Comparison of ENCODE assay signal across 12 cellular contexts in genomic region chr11:104876838-104877500, GRCh38. TPM values are rescaled to one million over a fixed set of nuclear protein-coding genes. Genes with fewer than 3 reads are reported as not detected.
DNase-seq lines count a peak whose midpoint lies in the region; ATAC-seq and TF ChIP-seq lines count a peak whose summit lies in the region.
"Had no signal": no experiment of that assay in that cellular context is flagged by ENCODE, and none has a peak within 500 bp of the region (broad histone marks: within the 10 kb centered on the region; RNA-seq: fewer than 3 reads in every experiment).

No MANE protein-coding gene starts in this region.

- peak overlapping the region; percentile 62 for H3K4me3 Mint-ChIP-seq in activated T-cell treated with anti-CD3 and anti-CD28 coated beads, Interleukin-2, amount 50 U/mL, for 4 hours
- H3K4me3 Mint-ChIP-seq in T-cell = peak overlapping the region; percentile 54 to 73 (median 55)
- peak overlapping the region; percentile 58 for H3K4me3 Mint-ChIP-seq in stimulated activated naive CD8-positive, alpha-beta T cell treated with anti-CD3 and anti-CD28 coated beads, Interleukin-15, Interleukin-2, amounts not matched to agents 100 ng/mL and 50 ng/mL, for 24 hours
- no peak overlapping the region for H3K4me3 Mint-ChIP-seq in osteocyte (ENCODE audit: unreplicated experiment)
- H3K4me3 Mint-ChIP-seq: brain had no signal

- peaks cover 51% of the 10 kb centered on the region for H3K4me1 Mint-ChIP-seq in activated T-cell treated with anti-CD3 and anti-CD28 coated beads, Interleukin-2, amount 50 U/mL, for 4 hours (ENCODE audit: low read depth)
- H3K4me1 Mint-ChIP-seq in T-cell (peaks cover 36 to 55% (median 53%) of the 10 kb centered on the region in 3 donors), osteocyte (ENCODE audit: unreplicated experiment) (no peaks in the 10 kb centered on the region)
- H3K4me1 Mint-ChIP-seq in stimulated activated naive CD8-positive, alpha-beta T cell treated with anti-CD3 and anti-CD28 coated beads, Interleukin-15, Interleukin-2, amounts not matched to agents 100 ng/mL and 50 ng/mL, for 24 hours (ENCODE audit: low read depth) = peaks cover 36% of the 10 kb centered on the region
- H3K4me1 Mint-ChIP-seq: brain had no signal

- no peak overlapping the region for H3K4me3 ChIP-seq in heart right ventricle
- H3K4me3 ChIP-seq: upper lobe of left lung had no signal

- peak; percentile 68 to 77 for ATAC-seq in activated T-cell treated with anti-CD3 and anti-CD28 coated beads, Interleukin-2, amount 50 U/mL, for 4 hours
- ATAC-seq in GM21786 (IDR thresholded peaks at IDR 0.05; ENCODE audit: unreplicated experiment) = peak; percentile 54
- ATAC-seq in T-cell (replicated peaks in 1 of 4) = peak; percentile 79 to 86 (median 81)
- no peak for ATAC-seq in heart right ventricle
- no peak for ATAC-seq in HG03097 (IDR thresholded peaks at IDR 0.05; ENCODE audit: low FRiP score, unreplicated experiment)

- H3K9me3 Mint-ChIP-seq in activated T-cell treated with anti-CD3 and anti-CD28 coated beads, Interleukin-2, amount 50 U/mL, for 4 hours = no peaks in the 10 kb centered on the region
- no peaks in the 10 kb centered on the region for H3K9me3 Mint-ChIP-seq in T-cell
- H3K9me3 Mint-ChIP-seq in stimulated activated naive CD8-positive, alpha-beta T cell treated with anti-CD3 and anti-CD28 coated beads, Interleukin-15, Interleukin-2, amounts not matched to agents 100 ng/mL and 50 ng/mL, for 24 hours = no peaks in the 10 kb centered on the region
- H3K9me3 Mint-ChIP-seq in osteocyte (ENCODE audit: unreplicated experiment) = no peaks in the 10 kb centered on the region
- H3K9me3 Mint-ChIP-seq: brain had no signal

- H3K4me1 ChIP-seq in heart right ventricle = peaks cover 0 to 10% (median 0%) of the 10 kb centered on the region in 9 donors
- H3K4me1 ChIP-seq: upper lobe of left lung had no signal

- H3K27ac ChIP-seq in heart right ventricle = peak overlapping the region in 1 of 10 donors; percentile 61
- H3K27ac ChIP-seq: upper lobe of left lung had no signal

- H3K27ac Mint-ChIP-seq in T-cell = peak overlapping the region; percentile 92 to 95
- peak overlapping the region; percentile 79 for H3K27ac Mint-ChIP-seq in stimulated activated naive CD8-positive, alpha-beta T cell treated with anti-CD3 and anti-CD28 coated beads, Interleukin-15, Interleukin-2, amounts not matched to agents 100 ng/mL and 50 ng/mL, for 24 hours
- no peak overlapping the region for H3K27ac Mint-ChIP-seq in osteocyte (ENCODE audit: unreplicated experiment)
- H3K27ac Mint-ChIP-seq: brain had no signal

- peaks cover 2% of the 10 kb centered on the region for H3K36me3 Mint-ChIP-seq in activated T-cell treated with anti-CD3 and anti-CD28 coated beads, Interleukin-2, amount 50 U/mL, for 4 hours (ENCODE audit: insufficient read depth)
- H3K36me3 Mint-ChIP-seq in T-cell = peaks cover 3% of the 10 kb centered on the region
- no peaks in the 10 kb centered on the region for H3K36me3 Mint-ChIP-seq in stimulated activated naive CD8-positive, alpha-beta T cell treated with anti-CD3 and anti-CD28 coated beads, Interleukin-15, Interleukin-2, amounts not matched to agents 100 ng/mL and 50 ng/mL, for 24 hours (ENCODE audit: low read depth)
- no peaks in the 10 kb centered on the region for H3K36me3 Mint-ChIP-seq in osteocyte (ENCODE audit: unreplicated experiment)
- H3K36me3 Mint-ChIP-seq: brain had no signal

- intact Hi-C loops in heart right ventricle (cut with DNase I) = no loop called here

- no peaks in the 10 kb centered on the region for H3K36me3 ChIP-seq in heart right ventricle
- H3K36me3 ChIP-seq: upper lobe of left lung had no signal

- H3K27me3 ChIP-seq in heart right ventricle = no peaks in the 10 kb centered on the region
- H3K27me3 ChIP-seq: upper lobe of left lung had no signal

- POLR2A ChIA-PET in T-cell (lab: Charles Lee) = interaction anchor here in 1 of 2 donors (0.6 kb wide), 1 partner anchor 198 kb away, joined by 6 read pairs; no protein-coding TSS in a partner anchor

- TF ChIP-seq CTCF in osteocyte (IDR thresholded peaks at IDR 0.05) (no peak), heart right ventricle (IDR thresholded peaks at IDR 0.05) (no peak)

- 59 to 79% methylated on average over 5 of the region's 5 CpGs for WGBS in heart right ventricle, 2 donors

- H3K9me3 ChIP-seq in heart right ventricle = no peaks in the 10 kb centered on the region
- H3K9me3 ChIP-seq: upper lobe of left lung had no signal

- CTCF ChIA-PET in T-cell (lab: Charles Lee) = no interaction called here

- H3K27me3 Mint-ChIP-seq in activated T-cell treated with anti-CD3 and anti-CD28 coated beads, Interleukin-2, amount 50 U/mL, for 4 hours (ENCODE audit: low read depth) = no peaks in the 10 kb centered on the region
- H3K27me3 Mint-ChIP-seq in T-cell = no peaks in the 10 kb centered on the region
- no peaks in the 10 kb centered on the region for H3K27me3 Mint-ChIP-seq in stimulated activated naive CD8-positive, alpha-beta T cell treated with anti-CD3 and anti-CD28 coated beads, Interleukin-15, Interleukin-2, amounts not matched to agents 100 ng/mL and 50 ng/mL, for 24 hours
- H3K27me3 Mint-ChIP-seq in osteocyte (ENCODE audit: unreplicated experiment) = no peaks in the 10 kb centered on the region
- H3K27me3 Mint-ChIP-seq: brain had no signal

- no peak for DNase-seq in activated T-cell treated with anti-CD3 and anti-CD28 coated beads, Interleukin-2, amount 50 U/mL, for 4 hours
- DNase-seq in activated T-cell treated with anti-CD3 and anti-CD28 coated beads, Interleukin-2, amount 50 U/mL, for 1 hour = no peak
- DNase-seq in T-cell (no peak), osteocyte (ENCODE audit: extremely low spot score, unreplicated experiment) (no peak), heart right ventricle (no peak)
- DNase-seq: NCI-H446 treated with DMSO at 0.1 percent for 48 hours, upper lobe of left lung had no signal

RNA-seq across cellular contexts. Expression of gene CASP12, which starts 21.3 kb away (rescaled TPM):
- under 1 TPM in 1 of 3 donors, not detected in 2; 0.23 TPM for total RNA-seq in activated T-cell treated with anti-CD3 and anti-CD28 coated beads, Interleukin-2, amount 50 U/mL, for 4 hours
- total RNA-seq in T-cell = not detected
- 0.24 and 0.78 TPM in 2 replicates for total RNA-seq in osteocyte
- total RNA-seq in heart right ventricle = under 1 TPM in 4 of 10 donors, not detected in 6; 0.30 to 0.46 (median 0.37) TPM
- under 1 TPM; 0.06 to 0.22 TPM for polyA plus RNA-seq in heart right ventricle
- total RNA-seq: HT-29 had no signal

Comparison
In these comparisons a context has a peak if more than half of its experiments do, and no peak if none do; other contexts are left out.
1. ATAC-seq: peak in activated T-cell treated with anti-CD3 and anti-CD28 coated beads, Interleukin-2, amount 50 U/mL, for 4 hours (2 of 2), GM21786 (single experiment) and T-cell (4 of 4); none in heart right ventricle (0 of 8) and HG03097 (single experiment).